Comparison of ENCODE assay signal across 13 cellular contexts in the genomic region with DNA sequence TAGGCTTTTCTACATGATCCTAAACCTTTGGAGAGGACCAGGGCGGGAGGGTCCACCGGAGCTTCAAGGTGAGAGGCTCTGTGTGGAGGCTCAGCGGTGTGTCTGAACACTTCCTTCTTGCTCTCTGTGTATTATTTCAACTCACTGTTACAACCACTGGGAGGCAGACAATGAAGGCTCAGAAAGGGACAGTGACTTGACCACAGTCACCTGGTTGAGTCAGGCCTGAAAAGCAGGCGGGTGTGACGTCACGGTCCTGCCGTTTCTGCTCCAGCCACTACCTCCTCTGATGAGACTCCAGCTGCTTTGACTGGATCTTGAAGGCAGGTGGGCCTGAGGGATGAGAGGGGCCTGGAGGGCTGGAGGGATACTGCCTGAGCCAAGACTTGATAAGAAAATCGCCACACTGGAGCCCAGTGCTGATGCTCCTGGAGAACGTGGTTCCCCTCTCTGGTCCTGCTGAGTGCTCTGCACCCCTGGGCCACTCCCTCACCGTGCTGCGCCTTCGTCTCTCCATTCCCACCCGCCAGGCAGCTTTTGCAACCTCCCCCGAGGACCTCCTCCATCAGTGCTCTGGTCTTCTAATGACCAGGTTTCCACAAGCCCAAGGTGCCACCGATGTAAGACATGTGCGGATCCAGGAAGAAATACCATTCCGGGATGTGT. TPM values are rescaled to one million over a fixed set of nuclear protein-coding genes. Genes with fewer than 3 reads are reported as not detected.
DNase-seq lines count a peak whose midpoint lies in the region; ATAC-seq and TF ChIP-seq lines count a peak whose summit lies in the region.
"Had no signal": no experiment of that assay in that cellular context is flagged by ENCODE, and none has a peak within 500 bp of the region (broad histone marks: within the 10 kb centered on the region; RNA-seq: fewer than 3 reads in every experiment).

No MANE protein-coding gene starts in this region.

- no peak overlapping the region for H2AFZ ChIP-seq in Karpas-422 (ENCODE audit: low read length)
- no peak overlapping the region for H2AFZ ChIP-seq in mesenchymal stem cell (ENCODE audit: low read depth, low read length)

- no peak overlapping the region for H2BK120ac ChIP-seq in mesenchymal stem cell (ENCODE audit: low read depth, low read length)

- ATAC-seq in GM21526 (IDR thresholded peaks at IDR 0.05; ENCODE audit: low FRiP score, unreplicated experiment): peak; percentile 63
- ATAC-seq: psoas muscle had no signal

- 88% methylated on average over 17 of the region's 17 CpGs for WGBS in mesenchymal stem cell

- H2BK15ac ChIP-seq in mesenchymal stem cell (ENCODE audit: low read depth, poor library complexity, severe bottlenecking): no peak overlapping the region

- H3K9me3 ChIP-seq in Karpas-422 (ENCODE audit: low read length): no peaks in the 10 kb centered on the region
- H3K9me3 ChIP-seq in mesenchymal stem cell (ENCODE audit: control insufficient read depth, low read length): peaks cover 9% of the 10 kb centered on the region
- H3K9me3 ChIP-seq: esophagus squamous epithelium had no signal

- no peak overlapping the region for H2BK5ac ChIP-seq in mesenchymal stem cell (ENCODE audit: low read depth, low read length, poor library complexity, severe bottlenecking)

- TF ChIP-seq CTCF in GM13977 (IDR thresholded peaks at IDR 0.05; ENCODE audit: extremely low read depth, insufficient read depth, missing control alignments) (peak; percentile 20), chondrocyte (IDR thresholded peaks at IDR 0.05) (no peak)

- H3K4me3 Mint-ChIP-seq in chondrocyte (ENCODE audit: unreplicated experiment): no peak overlapping the region

- no peaks in the 10 kb centered on the region for H3K79me2 ChIP-seq in Karpas-422 (ENCODE audit: low read length)

- peaks cover 2% of the 10 kb centered on the region for H3K36me3 Mint-ChIP-seq in chondrocyte (ENCODE audit: low read depth)

- H3K18ac ChIP-seq in mesenchymal stem cell (ENCODE audit: low read depth in 1 of 2, low read length in 2 of 2): no peak overlapping the region

- H3K4ac ChIP-seq in mesenchymal stem cell (ENCODE audit: low read depth in 1 of 2, low read length in 2 of 2): no peak overlapping the region

- H2AK5ac ChIP-seq in mesenchymal stem cell (ENCODE audit: low read length, severe bottlenecking): no peak overlapping the region

- H4K91ac ChIP-seq in mesenchymal stem cell (ENCODE audit: low read length): no peak overlapping the region

- peaks cover 19% of the 10 kb centered on the region for H3K27me3 Mint-ChIP-seq in chondrocyte (ENCODE audit: low read depth)

- H3K9ac ChIP-seq in Karpas-422 (ENCODE audit: low read length) (no peak overlapping the region), mesenchymal stem cell (ENCODE audit: low read length) (no peak overlapping the region)

- H3K14ac ChIP-seq in mesenchymal stem cell (ENCODE audit: low read length in 2 of 2): no peak overlapping the region

- DNase-seq in GM13977 (ENCODE audit: low spot score) (peak; percentile 47), Karpas-422 (peak; percentile 73), chondrocyte (ENCODE audit: low spot score) (peak; percentile 57), NCI-H2029 (lab: John Stamatoyannopoulos, UW) (no peak), mesenchymal stem cell (no peak)
- no peak for DNase-seq in activated CD4-positive, alpha-beta T cell treated with anti-CD3 and anti-CD28 coated beads for 1 hour
- DNase-seq in activated naive CD4-positive, alpha-beta T cell (lab: John Stamatoyannopoulos, UW): no peak
- DNase-seq: activated CD4-positive, alpha-beta T cell treated with anti-CD3 and anti-CD28 coated beads for 4 hours; esophagus squamous epithelium; NCI-H510A; psoas muscle had no signal

- no peaks in the 10 kb centered on the region for H3K79me1 ChIP-seq in mesenchymal stem cell (replicated peaks; ENCODE audit: low read length, poor library complexity, severe bottlenecking)

- H3K4me3 ChIP-seq in Karpas-422 (ENCODE audit: low read length) (no peak overlapping the region), mesenchymal stem cell (ENCODE audit: insufficient read depth in 1 of 2, low read depth in 1 of 2, low read length in 2 of 2) (no peak overlapping the region)
- H3K4me3 ChIP-seq: esophagus squamous epithelium, psoas muscle had no signal

- H3K27ac ChIP-seq in Karpas-422 (ENCODE audit: low read length) (no peak overlapping the region), mesenchymal stem cell (ENCODE audit: low read length, poor library complexity, severe bottlenecking) (no peak overlapping the region)
- H3K27ac ChIP-seq: esophagus squamous epithelium, psoas muscle had no signal

- H3K36me3 ChIP-seq in Karpas-422 (ENCODE audit: insufficient read depth, low read length) (no peaks in the 10 kb centered on the region), mesenchymal stem cell (ENCODE audit: control insufficient read depth in 1 of 2, insufficient read depth in 2 of 2, low read depth in 1 of 2, low read length in 2 of 2) (no peaks in the 10 kb centered on the region)
- H3K36me3 ChIP-seq: esophagus squamous epithelium had no signal

- H2BK12ac ChIP-seq in mesenchymal stem cell (ENCODE audit: low read length in 2 of 2): no peak overlapping the region

- H4K8ac ChIP-seq in mesenchymal stem cell (ENCODE audit: low read length): no peak overlapping the region

- H3K4me1 ChIP-seq in Karpas-422 (ENCODE audit: low read length) (peaks cover 3% of the 10 kb centered on the region), mesenchymal stem cell (ENCODE audit: control insufficient read depth, insufficient read depth, low read depth, low read length) (peaks cover 4% of the 10 kb centered on the region)
- H3K4me1 ChIP-seq: esophagus squamous epithelium, psoas muscle had no signal

- no peaks in the 10 kb centered on the region for H3K27me3 ChIP-seq in Karpas-422 (ENCODE audit: low read length)
- H3K27me3 ChIP-seq in mesenchymal stem cell (ENCODE audit: control insufficient read depth in 1 of 2, insufficient read depth in 1 of 2, low read length in 2 of 2): peaks cover 30 to 50% of the 10 kb centered on the region in 2 experiments

- H3K4me1 Mint-ChIP-seq in chondrocyte (ENCODE audit: low read depth): no peaks in the 10 kb centered on the region

- H3K27ac Mint-ChIP-seq in chondrocyte (ENCODE audit: unreplicated experiment): no peak overlapping the region

- peaks cover 16% of the 10 kb centered on the region for H3K9me3 Mint-ChIP-seq in chondrocyte (ENCODE audit: low read depth)

- H4K20me1 ChIP-seq in Karpas-422 (ENCODE audit: insufficient read depth, low read depth, low read length): no peaks in the 10 kb centered on the region

- H3K9me2 ChIP-seq in Karpas-422 (replicated peaks; ENCODE audit: insufficient read depth, low read length): no peaks in the 10 kb centered on the region

- in situ Hi-C loops in GM13977 (cut with MboI; ENCODE audit: low pct_unique_long_range_greater_than_20kb, low sequenced_read_pairs, unreplicated experiment): loop anchor here (10.0 kb wide), 1 partner anchor 212 kb away; no protein-coding TSS in a partner anchor

- no peak overlapping the region for H3K4me2 ChIP-seq in Karpas-422 (ENCODE audit: low read depth, low read length, poor library complexity, severe bottlenecking)
- no peak overlapping the region for H3K4me2 ChIP-seq in mesenchymal stem cell (ENCODE audit: low read length, poor library complexity, severe bottlenecking)

- no peak overlapping the region for H3K23ac ChIP-seq in mesenchymal stem cell (ENCODE audit: low read length in 2 of 2)

RNA-seq across cellular contexts. Expression of gene KCNC1, which starts 27.9 kb away (rescaled TPM):
- total RNA-seq in Karpas-422 (2014; rRNA removed; shearing (Covaris generic); ENCODE audit: low replicate concordance): not detected in 2 replicates
- total RNA-seq in chondrocyte: 0.07 to 0.20 TPM in 2 of 3 replicates, not detected in the other
- under 0.01 TPM for polyA plus RNA-seq in mesenchymal stem cell (2013, experiment 1 of 2)
- polyA plus RNA-seq in mesenchymal stem cell (2013, experiment 2 of 2): 0.01 TPM
- total RNA-seq: esophagus squamous epithelium had no signal

RNA-seq across cellular contexts. Expression of gene MYOD1, which starts 43.1 kb away (rescaled TPM):
- total RNA-seq in Karpas-422 (2014; rRNA removed; shearing (Covaris generic); ENCODE audit: low replicate concordance): not detected in 2 replicates
- total RNA-seq in chondrocyte: not detected in 3 replicates
- polyA plus RNA-seq in mesenchymal stem cell (2013, experiment 1 of 2): not detected
- not detected for polyA plus RNA-seq in mesenchymal stem cell (2013, experiment 2 of 2)
- total RNA-seq: cardiac septum, esophagus squamous epithelium had no signal

Comparison
In these comparisons a context has a peak if more than half of its experiments do, and no peak if none do; other contexts are left out.
1. DNase-seq: peak in GM13977 (single experiment), Karpas-422 (single experiment) and chondrocyte (single experiment); none in NCI-H2029 (single experiment), mesenchymal stem cell (single experiment), activated CD4-positive, alpha-beta T cell treated with anti-CD3 and anti-CD28 coated beads for 1 hour (single experiment) and activated naive CD4-positive, alpha-beta T cell (0 of 4).